In genomic region chr22:39690901-39691620, GRCh38 we compare ENCODE assay signal across 10 cellular contexts.
DNase-seq lines count a peak whose midpoint lies in the region; TF ChIP-seq lines count a peak whose summit lies in the region.
"Had no signal": no experiment of that assay in that cellular context is flagged by ENCODE, and none has a peak within 500 bp of the region (broad histone marks: within the 10 kb centered on the region; RNA-seq: fewer than 3 reads in every experiment).

No MANE protein-coding gene starts in this region.

- H3K27ac Mint-ChIP-seq in endodermal cell: no peak overlapping the region
- H3K27ac Mint-ChIP-seq: HFFc6 had no signal

- no peaks in the 10 kb centered on the region for H3K27me3 ChIP-seq in endodermal cell (ENCODE audit: control insufficient read depth, insufficient read depth, low read length, poor library complexity, severe bottlenecking)

- H3K4me1 ChIP-seq in endodermal cell (ENCODE audit: control insufficient read depth, insufficient read depth, low read length): no peaks in the 10 kb centered on the region
- H3K4me1 ChIP-seq: SJSA1 had no signal

- peak overlapping the region; percentile 66 for H3K27ac ChIP-seq in endodermal cell (ENCODE audit: low read depth, low read length)
- H3K27ac ChIP-seq: SJSA1 had no signal

- H3K27me3 Mint-ChIP-seq in endodermal cell (ENCODE audit: insufficient read depth): peaks cover 3% of the 10 kb centered on the region

- TF ChIP-seq CTCF in endodermal cell (conservative IDR thresholded peaks at IDR 0.05): no peak

- H3K4me3 ChIP-seq in endodermal cell (ENCODE audit: low read length): no peak overlapping the region
- H3K4me3 ChIP-seq: SJSA1 had no signal

- H3K9ac ChIP-seq in endodermal cell (ENCODE audit: extremely low read depth, low read length, poor library complexity, severe bottlenecking): no peak overlapping the region

- no peak overlapping the region for H3K4me3 Mint-ChIP-seq in endodermal cell
- H3K4me3 Mint-ChIP-seq: HFFc6 had no signal

- no peaks in the 10 kb centered on the region for H3K36me3 ChIP-seq in endodermal cell (ENCODE audit: control insufficient read depth, insufficient read depth, low read length)
- H3K36me3 ChIP-seq: SJSA1 had no signal

- H3K4me1 Mint-ChIP-seq in endodermal cell: no peaks in the 10 kb centered on the region

- DNase-seq in ELF-1 (ENCODE audit: low read depth, low spot score): peak; percentile 48
- DNase-seq in NCI-H2227 treated with DMSO at 0.1 percent for 48 hours (lab: John Stamatoyannopoulos, UW): peak; percentile 35
- DNase-seq in endodermal cell: no peak
- peak; percentile 12 to 18 for DNase-seq in stimulated activated CD4-positive, alpha-beta T cell treated with anti-CD3 and anti-CD28 coated beads, Interleukin-1b, Interleukin-23, amount 100 ng/mL, for 4 hours (ENCODE audit: low read depth in 2 of 2)
- DNase-seq in islet precursor cell: no peak
- DNase-seq in T-helper 9 cell: no peak
- no peak for DNase-seq in NCI-H345 treated with DMSO at 0.1 percent for 48 hours (lab: John Stamatoyannopoulos, UW; ENCODE audit: unreplicated experiment)
- DNase-seq: HFFc6, NCI-H2029 had no signal

- no peaks in the 10 kb centered on the region for H3K9me3 ChIP-seq in endodermal cell (ENCODE audit: control insufficient read depth, low read length)
- H3K9me3 ChIP-seq: SJSA1 had no signal

- whole genome bisulfite sequencing in endodermal cell (ENCODE audit: insufficient coverage in 1 of 2, insufficient read length in 1 of 2), 2 experiments: 61 to 65% methylated on average over 15 to 25 of the region's 25 CpGs

- H3K9me3 Mint-ChIP-seq in endodermal cell: no peaks in the 10 kb centered on the region
- H3K9me3 Mint-ChIP-seq: HFFc6 had no signal

- no peaks in the 10 kb centered on the region for H3K36me3 Mint-ChIP-seq in endodermal cell (ENCODE audit: low read depth)

Comparison
In these comparisons a context has a peak if more than half of its experiments do, and no peak if none do; other contexts are left out.
1. DNase-seq: peak in ELF-1 (single experiment), NCI-H2227 treated with DMSO at 0.1 percent for 48 hours (single experiment) and stimulated activated CD4-positive, alpha-beta T cell treated with anti-CD3 and anti-CD28 coated beads, Interleukin-1b, Interleukin-23, amount 100 ng/mL, for 4 hours (2 of 2); none in endodermal cell (single experiment), islet precursor cell (single experiment), T-helper 9 cell (single experiment) and NCI-H345 treated with DMSO at 0.1 percent for 48 hours (single experiment).